In the genomic region with DNA sequence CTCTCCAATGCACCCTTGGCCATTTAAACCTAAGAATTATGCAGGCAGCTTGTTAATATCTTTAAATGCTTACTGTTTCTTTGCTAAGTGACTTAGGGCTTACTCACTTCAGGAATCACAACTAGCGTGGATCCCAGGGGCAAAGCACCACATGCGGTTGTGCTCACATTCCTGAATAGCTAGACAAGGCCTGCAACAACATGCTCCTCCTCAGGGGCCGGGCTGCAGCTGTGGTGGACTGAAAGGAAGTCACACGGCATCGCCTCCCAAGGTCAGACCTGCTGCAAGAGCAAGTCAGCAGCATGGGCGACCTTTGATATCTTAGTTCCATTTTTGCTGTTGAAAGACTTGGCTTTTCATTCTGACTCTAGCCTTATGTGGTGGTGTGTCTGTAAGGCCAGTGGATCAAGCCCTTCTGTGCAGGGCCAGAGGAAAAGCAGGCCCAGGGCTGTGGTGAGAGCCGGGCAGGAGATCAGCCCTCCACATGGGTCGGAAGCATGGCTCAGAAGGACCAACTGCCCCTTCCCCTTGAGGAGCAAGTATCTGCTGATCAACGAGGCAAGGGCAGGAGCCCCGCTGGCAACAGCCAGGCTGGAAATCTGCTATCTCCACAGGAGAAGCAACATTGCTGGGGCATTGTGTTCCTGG, we compare ENCODE assay signal across 12 cellular contexts.
DNase-seq lines count a peak whose midpoint lies in the region; ATAC-seq and TF ChIP-seq lines count a peak whose summit lies in the region.
"Had no signal": no experiment of that assay in that cellular context is flagged by ENCODE, and none has a peak within 500 bp of the region (broad histone marks: within the 10 kb centered on the region; RNA-seq: fewer than 3 reads in every experiment).

No MANE protein-coding gene starts in this region.

- ATAC-seq in HG02840 (IDR thresholded peaks at IDR 0.05; ENCODE audit: low FRiP score, unreplicated experiment), result no peak
- ATAC-seq in HG03039 (IDR thresholded peaks at IDR 0.05; ENCODE audit: unreplicated experiment), result no peak
- no peak for ATAC-seq in GM21619 (IDR thresholded peaks at IDR 0.05; ENCODE audit: unreplicated experiment)

- no peak overlapping the region for H3K4me3 ChIP-seq in HUES64 (ENCODE audit: low read length)
- no peak overlapping the region for H3K4me3 ChIP-seq in mesodermal cell (ENCODE audit: extremely low read depth, insufficient read depth, low read length, poor library complexity, severe bottlenecking)
- H3K4me3 ChIP-seq: HAP-1 had no signal

- in situ Hi-C loops in GM13976 (cut with MboI; ENCODE audit: low sequenced_read_pairs, unreplicated experiment), result no loop called here

- H3K4me1 ChIP-seq in HUES64 (ENCODE audit: insufficient read depth, low read length) (peaks cover 10% of the 10 kb centered on the region), mesodermal cell (ENCODE audit: control insufficient read depth, insufficient read depth, low read length, poor library complexity, severe bottlenecking) (peaks cover 10% of the 10 kb centered on the region)
- H3K4me1 ChIP-seq: HAP-1 had no signal

- WGBS in HUES64, result 75% methylated on average over 10 of the region's 10 CpGs
- 76 to 84% methylated on average over 9 of the region's 10 CpGs for WGBS in mesodermal cell (ENCODE audit: insufficient coverage in 2 of 2), 2 experiments

- H3K27me3 ChIP-seq in HUES64 (ENCODE audit: insufficient read depth, low read length), result no peaks in the 10 kb centered on the region

- TF ChIP-seq CTCF in GM13976 (IDR thresholded peaks at IDR 0.05; ENCODE audit: borderline replicate concordance, control extremely low read depth, extremely low read depth, insufficient read depth, missing control alignments), result no peak

- H3K9me3 ChIP-seq in HUES64 (ENCODE audit: insufficient read depth, low read depth, low read length) (peaks cover 17% of the 10 kb centered on the region), mesodermal cell (ENCODE audit: control insufficient read depth, low read length) (peaks cover 22% of the 10 kb centered on the region)
- H3K9me3 ChIP-seq: HAP-1 had no signal

- H3K36me3 ChIP-seq in HUES64 (ENCODE audit: insufficient read depth, low read length) (no peaks in the 10 kb centered on the region), mesodermal cell (ENCODE audit: control insufficient read depth, insufficient read depth, low read length) (no peaks in the 10 kb centered on the region)
- H3K36me3 ChIP-seq: HAP-1 had no signal

- DNase-seq in ELF-1 (ENCODE audit: low read depth, low spot score) (peak; percentile 71), ecto neural progenitor cell (ENCODE audit: low spot score) (peak; percentile 60), GM13976 (ENCODE audit: low spot score) (no peak)
- DNase-seq: activated CD4-positive, alpha-beta T cell treated with anti-CD3 and anti-CD28 coated beads for 1 hour; naive B cell; NCI-H1436 had no signal

- H3K27ac ChIP-seq in HUES64 (ENCODE audit: low read depth, low read length) (peak overlapping the region; percentile 75; the same call in 1 of the 2 replicates), mesodermal cell (ENCODE audit: low read depth, low read length, severe bottlenecking) (peak overlapping the region; percentile 76)

- no peak overlapping the region for H3K9ac ChIP-seq in HUES64 (ENCODE audit: low read depth, low read length)
